Comparison of ENCODE assay signal across 8 cellular contexts in genomic region chr10:43409385-43410109, GRCh38. TPM values are rescaled to one million over a fixed set of nuclear protein-coding genes. Genes with fewer than 3 reads are reported as not detected.
A peak's percentile ranks its signal among the peaks of the same experiment; 100 is the strongest.
DNase-seq lines count a peak whose midpoint lies in the region; ATAC-seq and TF ChIP-seq lines count a peak whose summit lies in the region.

No MANE protein-coding gene starts in this region.

- peaks cover 25% of the 10 kb centered on the region for H4K20me1 ChIP-seq in osteoblast (ENCODE audit: insufficient read depth, low read length)

- no peak for ATAC-seq in GM21717 (IDR thresholded peaks at IDR 0.05; ENCODE audit: unreplicated experiment)

- peaks cover 37% of the 10 kb centered on the region for H3K36me3 ChIP-seq in MG63
- no peaks in the 10 kb centered on the region for H3K36me3 ChIP-seq in esophagus muscularis mucosa
- no peaks in the 10 kb centered on the region for H3K36me3 ChIP-seq in osteoblast (ENCODE audit: insufficient read depth, low read length)
- no peaks in the 10 kb centered on the region for H3K36me3 ChIP-seq in urinary bladder (ENCODE audit: insufficient read depth)

- peaks cover 38% of the 10 kb centered on the region for H3K79me2 ChIP-seq in osteoblast (ENCODE audit: insufficient read depth, low read length)

- peak; percentile 83 for DNase-seq in DMS53 (lab: John Stamatoyannopoulos, UW)
- DNase-seq in MG63: peak; percentile 45
- DNase-seq in activated T-cell treated with anti-CD3 and anti-CD28 coated beads for 1 hour (ENCODE audit: low read depth): peak; percentile 52
- no peak for DNase-seq in esophagus muscularis mucosa (ENCODE audit: extremely low spot score)
- no peak for DNase-seq in osteoblast (ENCODE audit: insufficient read length, low spot score, missing footprints)
- no peak for DNase-seq in cerebellar cortex (ENCODE audit: low spot score)

- H3K27me3 ChIP-seq in MG63: no peaks in the 10 kb centered on the region
- no peaks in the 10 kb centered on the region for H3K27me3 ChIP-seq in esophagus muscularis mucosa
- no peaks in the 10 kb centered on the region for H3K27me3 ChIP-seq in osteoblast (ENCODE audit: insufficient read depth, low read length)

- intact Hi-C loops in esophagus muscularis mucosa (cut with DNase I): no loop called here

- H3K4me2 ChIP-seq in osteoblast (ENCODE audit: insufficient read depth, low read length): peak overlapping the region; percentile 87

- TF ChIP-seq POLR2A in esophagus muscularis mucosa (IDR thresholded peaks at IDR 0.05; ENCODE audit: low read depth): no peak

- TF ChIP-seq CTCF in esophagus muscularis mucosa (IDR thresholded peaks at IDR 0.05) (no peak), osteoblast (IDR thresholded peaks at IDR 0.05; ENCODE audit: extremely low read depth, low read depth, low read length) (no peak)

- 13% methylated on average over 46 of the region's 46 CpGs for WGBS in esophagus muscularis mucosa
- 5% methylated on average over 46 of the region's 46 CpGs for WGBS in urinary bladder

- TF ChIP-seq EP300 in esophagus muscularis mucosa (IDR thresholded peaks at IDR 0.05): no peak

- H3K4me3 ChIP-seq in MG63 (peak overlapping the region; percentile 76), esophagus muscularis mucosa (peak overlapping the region; percentile 71 to 94 (median 90)), osteoblast (ENCODE audit: insufficient read depth, low read length) (peak overlapping the region; percentile 91), urinary bladder (ENCODE audit: low read depth, low read length) (peak overlapping the region; percentile 91)

- H2AFZ ChIP-seq in osteoblast (ENCODE audit: low read length): peak overlapping the region; percentile 90

- H3K27ac ChIP-seq in esophagus muscularis mucosa (replicated peaks in 1 of 4) (peak overlapping the region; percentile 96 to 100 (median 100)), osteoblast (ENCODE audit: low read depth, low read length) (peak overlapping the region; percentile 98), urinary bladder (ENCODE audit: low read depth) (peak overlapping the region; percentile 80)

- H3K9me3 ChIP-seq in MG63 (no peaks in the 10 kb centered on the region), esophagus muscularis mucosa (no peaks in the 10 kb centered on the region), osteoblast (ENCODE audit: low read depth, low read length) (no peaks in the 10 kb centered on the region)

- H3K4me1 ChIP-seq in esophagus muscularis mucosa (peaks cover 22 to 41% (median 34%) of the 10 kb centered on the region in 4 donors), osteoblast (ENCODE audit: insufficient read depth, low read length) (peaks cover 15% of the 10 kb centered on the region), urinary bladder (ENCODE audit: insufficient read depth) (peaks cover 2% of the 10 kb centered on the region)

RNA-seq across cellular contexts. Expression of gene HNRNPF, which starts 0.6 kb away (rescaled TPM):
- 286 and 294 TPM in 2 replicates for total RNA-seq in MG63 (2014; rRNA removed; shearing (Covaris generic); ENCODE audit: low replicate concordance)
- total RNA-seq in esophagus muscularis mucosa: 100 to 1,000 TPM; 113 to 243 (median 176) TPM
- 221 and 229 TPM in 2 replicates for total RNA-seq in osteoblast
- total RNA-seq in urinary bladder: 119 TPM
- 174 TPM for polyA plus RNA-seq in urinary bladder

RNA-seq across cellular contexts. Expression of gene ZNF487, which starts 27.4 kb away (rescaled TPM):
- 1.3 and 5.4 TPM in 2 replicates for total RNA-seq in MG63 (2014; rRNA removed; shearing (Covaris generic); ENCODE audit: low replicate concordance)
- total RNA-seq in esophagus muscularis mucosa: 10 to 100 TPM in 1 of 4 donors, 1 to 10 TPM in 3; 9.1 to 10.1 (median 10.0) TPM
- 8.3 and 9.4 TPM in 2 replicates for total RNA-seq in osteoblast
- 18.1 TPM for total RNA-seq in urinary bladder
- 10.5 TPM for polyA plus RNA-seq in urinary bladder

RNA-seq across cellular contexts. Expression of gene FXYD4, which starts 38.1 kb away (rescaled TPM):
- total RNA-seq in MG63 (2014; rRNA removed; shearing (Covaris generic); ENCODE audit: low replicate concordance): not detected in 2 replicates
- total RNA-seq in esophagus muscularis mucosa: not detected
- total RNA-seq in osteoblast: not detected in 2 replicates
- total RNA-seq in urinary bladder: 0.95 TPM
- polyA plus RNA-seq in urinary bladder: not detected

Comparison
In these comparisons a context has a peak if more than half of its experiments do, and no peak if none do; other contexts are left out.
1. DNase-seq: peak in DMS53 (single experiment), MG63 (single experiment) and activated T-cell treated with anti-CD3 and anti-CD28 coated beads for 1 hour (single experiment); none in esophagus muscularis mucosa (single experiment), osteoblast (single experiment) and cerebellar cortex (single experiment).
2. Peak in every context shown above with its lines, with median percentiles within 50 percentile points of each other: H3K4me3 ChIP-seq and H3K27ac ChIP-seq.